Comparison of ENCODE assay signal across 8 cellular contexts in genomic region chr4:9812530-9813340, GRCh38. TPM values are rescaled to one million over a fixed set of nuclear protein-coding genes. Genes with fewer than 3 reads are reported as not detected.
DNase-seq lines count a peak whose midpoint lies in the region; ATAC-seq, FAIRE-seq and TF ChIP-seq lines count a peak whose summit lies in the region.

No MANE protein-coding gene starts in this region.

- H3K36me3 ChIP-seq in pancreas (no peaks in the 10 kb centered on the region), Karpas-422 (ENCODE audit: insufficient read depth, low read length) (no peaks in the 10 kb centered on the region)

- H3K9me3 ChIP-seq in pancreas (no peaks in the 10 kb centered on the region), Karpas-422 (ENCODE audit: low read length) (no peaks in the 10 kb centered on the region)

- intact Hi-C loops in pancreas (cut with DNase I): no loop called here

- H3K79me2 ChIP-seq in Karpas-422 (ENCODE audit: low read length): no peaks in the 10 kb centered on the region

- H3K4me1 ChIP-seq in pancreas (no peaks in the 10 kb centered on the region), Karpas-422 (ENCODE audit: low read length) (no peaks in the 10 kb centered on the region)

- H3K9me2 ChIP-seq in Karpas-422 (replicated peaks; ENCODE audit: insufficient read depth, low read length): no peaks in the 10 kb centered on the region

- FAIRE-seq in pancreas (lab: Jason Lieb, UNC): no peak
- FAIRE-seq in RCC 7860 (lab: Jason Lieb, UNC): no peak

- 53 to 59% methylated on average over 4 of the region's 4 CpGs for WGBS in pancreas, 2 donors

- no peak overlapping the region for H3K4me3 ChIP-seq in fibroblast of pulmonary artery (replicated peaks; ENCODE audit: low read depth, low read length)
- no peak overlapping the region for H3K4me3 ChIP-seq in pancreas
- H3K4me3 ChIP-seq in Karpas-422 (ENCODE audit: low read length): no peak overlapping the region

- H4K20me1 ChIP-seq in Karpas-422 (ENCODE audit: insufficient read depth, low read depth, low read length): no peaks in the 10 kb centered on the region

- no peak overlapping the region for H3K9ac ChIP-seq in Karpas-422 (ENCODE audit: low read length)

- H3K27me3 ChIP-seq in pancreas (no peaks in the 10 kb centered on the region), Karpas-422 (ENCODE audit: low read length) (no peaks in the 10 kb centered on the region)

- DNase-seq in fibroblast of pulmonary artery (ENCODE audit: low read depth): peak; percentile 60
- no peak for DNase-seq in pancreas
- no peak for DNase-seq in RCC 7860 (ENCODE audit: low spot score)
- no peak for DNase-seq in activated naive CD4-positive, alpha-beta T cell treated with Interleukin-2 at 50 U/mL for 16 hours
- no peak for DNase-seq in Karpas-422

- H2AFZ ChIP-seq in Karpas-422 (ENCODE audit: low read length): no peak overlapping the region

- ATAC-seq in GM18517 (IDR thresholded peaks at IDR 0.05; ENCODE audit: unreplicated experiment) (peak; percentile 89), GM21447 (IDR thresholded peaks at IDR 0.05; ENCODE audit: unreplicated experiment) (peak; percentile 96), HG03432 (IDR thresholded peaks at IDR 0.05; ENCODE audit: unreplicated experiment) (peak; percentile 90), pancreas (no peak)

- TF ChIP-seq CTCF in fibroblast of pulmonary artery (IDR thresholded peaks at IDR 0.05; ENCODE audit: low read length, missing control alignments) (no peak), pancreas (IDR thresholded peaks at IDR 0.05) (no peak)

- no peak overlapping the region for H3K4me2 ChIP-seq in Karpas-422 (ENCODE audit: low read depth, low read length, poor library complexity, severe bottlenecking)

- no peak overlapping the region for H3K27ac ChIP-seq in pancreas
- H3K27ac ChIP-seq in Karpas-422 (ENCODE audit: low read length): no peak overlapping the region

RNA-seq across cellular contexts. Expression of gene DRD5, which starts 31.3 kb away (rescaled TPM):
- total RNA-seq in pancreas: not detected
- polyA plus RNA-seq in pancreas: not detected
- not detected in 2 replicates for total RNA-seq in Karpas-422 (2014; rRNA removed; shearing (Covaris generic); ENCODE audit: low replicate concordance)

Comparison
In these comparisons a context has a peak if more than half of its experiments do, and no peak if none do; other contexts are left out.
1. ATAC-seq: peak in GM18517 (single experiment), GM21447 (single experiment) and HG03432 (single experiment); none in pancreas (0 of 4).